In the genomic region with DNA sequence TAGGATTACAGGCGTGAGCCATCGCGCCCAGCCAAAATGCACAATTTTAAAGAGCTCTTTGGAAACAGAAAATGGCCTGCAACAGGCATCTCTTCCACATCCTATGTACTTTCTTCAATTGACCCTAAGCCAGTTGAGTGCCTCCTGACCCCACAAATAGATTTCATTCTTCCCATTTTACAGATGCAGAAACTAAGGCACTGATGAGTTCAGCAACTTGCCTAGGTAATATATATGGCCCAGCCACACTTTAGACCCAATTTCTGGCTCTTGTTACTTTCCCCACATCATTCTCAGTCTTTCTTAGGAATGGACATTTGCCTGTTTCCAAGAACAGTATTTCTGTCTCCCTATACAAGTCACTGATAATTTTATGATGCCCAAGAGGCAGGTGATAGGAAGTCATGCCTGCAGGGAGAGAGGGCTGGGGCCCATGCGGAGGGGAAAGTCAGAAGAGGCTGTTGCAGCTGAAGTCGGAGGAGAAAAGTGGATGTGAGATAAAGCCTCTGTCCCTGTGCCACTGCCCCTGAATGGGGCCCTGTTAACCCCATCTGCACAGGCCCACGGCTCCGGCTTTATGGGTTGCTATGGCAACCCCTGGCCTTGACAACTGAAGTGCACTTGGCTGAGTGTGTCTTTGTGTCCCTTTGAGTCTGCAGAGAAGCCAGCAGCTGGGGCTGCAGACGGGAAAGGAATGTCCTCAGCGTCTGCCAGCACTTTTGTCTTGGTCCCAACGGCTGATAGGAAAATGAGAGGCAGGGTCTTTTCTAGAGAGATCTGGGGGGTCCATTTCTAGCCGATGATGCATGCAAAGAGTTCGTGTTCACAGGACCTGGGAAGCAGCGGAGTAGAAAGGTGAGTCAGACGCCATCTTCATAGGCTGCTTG, we compare ENCODE assay signal across 1 cellular context.
TF ChIP-seq lines count a peak whose summit lies in the region.

No MANE protein-coding gene starts in this region.

TF ChIP-seq in WTC11, 78 proteins besides CTCF, POLR2A, EP300 and RAD21 (continued from another document):
- TF ChIP-seq, protein P1, sequence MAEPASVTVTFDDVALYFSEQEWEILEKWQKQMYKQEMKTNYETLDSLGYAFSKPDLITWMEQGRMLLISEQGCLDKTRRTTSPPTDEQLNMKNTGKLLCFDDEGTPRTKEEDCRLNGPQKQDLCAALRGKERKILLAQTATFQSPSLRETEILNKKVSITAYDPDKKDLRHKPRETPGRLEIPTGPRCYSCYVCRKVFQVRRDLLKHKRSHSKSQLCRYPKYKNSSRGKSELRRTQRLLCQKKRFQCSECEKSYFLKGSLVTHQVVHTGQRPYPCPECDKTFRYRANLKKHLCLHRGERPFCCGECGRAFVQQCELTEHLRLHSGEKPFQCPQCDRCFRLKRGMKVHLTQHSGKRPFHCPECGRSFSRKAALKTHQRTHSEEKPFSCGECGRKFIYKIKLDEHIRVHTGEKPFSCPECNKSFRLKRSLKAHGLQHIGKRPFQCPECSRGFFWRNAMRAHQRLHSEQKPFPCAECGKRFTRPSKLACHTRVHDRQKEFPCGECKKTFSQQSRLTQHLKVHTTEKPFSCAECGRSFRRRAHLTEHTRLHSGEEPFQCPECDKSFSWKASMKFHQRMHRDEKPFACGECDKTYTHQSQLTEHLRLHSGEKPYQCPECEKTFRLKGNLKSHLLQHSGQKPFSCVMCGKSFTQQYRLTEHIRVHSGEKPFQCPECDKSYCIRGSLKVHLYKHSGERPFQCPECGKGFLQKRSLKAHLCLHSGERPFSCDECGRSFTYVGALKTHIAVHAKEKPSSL (CRISPR knock-in tag; conservative IDR thresholded peaks at IDR 0.05): no peak
- TF ChIP-seq NR1H2 (CRISPR knock-in tag; IDR thresholded peaks at IDR 0.05) (no peak), TEAD1 (CRISPR knock-in tag; IDR thresholded peaks at IDR 0.05) (no peak), GTF2I (CRISPR knock-in tag; conservative IDR thresholded peaks at IDR 0.05) (no peak), SOX15 (CRISPR knock-in tag; IDR thresholded peaks at IDR 0.05) (no peak), ESRRA (CRISPR knock-in tag; IDR thresholded peaks at IDR 0.05; ENCODE audit: borderline replicate concordance) (no peak), TEAD4 (CRISPR knock-in tag; IDR thresholded peaks at IDR 0.05) (no peak)
- TF ChIP-seq, protein P2, sequence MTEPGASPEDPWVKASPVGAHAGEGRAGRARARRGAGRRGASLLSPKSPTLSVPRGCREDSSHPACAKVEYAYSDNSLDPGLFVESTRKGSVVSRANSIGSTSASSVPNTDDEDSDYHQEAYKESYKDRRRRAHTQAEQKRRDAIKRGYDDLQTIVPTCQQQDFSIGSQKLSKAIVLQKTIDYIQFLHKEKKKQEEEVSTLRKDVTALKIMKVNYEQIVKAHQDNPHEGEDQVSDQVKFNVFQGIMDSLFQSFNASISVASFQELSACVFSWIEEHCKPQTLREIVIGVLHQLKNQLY (CRISPR knock-in tag; IDR thresholded peaks at IDR 0.05): no peak
- TF ChIP-seq, protein P3, sequence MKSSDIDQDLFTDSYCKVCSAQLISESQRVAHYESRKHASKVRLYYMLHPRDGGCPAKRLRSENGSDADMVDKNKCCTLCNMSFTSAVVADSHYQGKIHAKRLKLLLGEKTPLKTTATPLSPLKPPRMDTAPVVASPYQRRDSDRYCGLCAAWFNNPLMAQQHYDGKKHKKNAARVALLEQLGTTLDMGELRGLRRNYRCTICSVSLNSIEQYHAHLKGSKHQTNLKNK (CRISPR knock-in tag; IDR thresholded peaks at IDR 0.05): no peak
- TF ChIP-seq, protein P4, sequence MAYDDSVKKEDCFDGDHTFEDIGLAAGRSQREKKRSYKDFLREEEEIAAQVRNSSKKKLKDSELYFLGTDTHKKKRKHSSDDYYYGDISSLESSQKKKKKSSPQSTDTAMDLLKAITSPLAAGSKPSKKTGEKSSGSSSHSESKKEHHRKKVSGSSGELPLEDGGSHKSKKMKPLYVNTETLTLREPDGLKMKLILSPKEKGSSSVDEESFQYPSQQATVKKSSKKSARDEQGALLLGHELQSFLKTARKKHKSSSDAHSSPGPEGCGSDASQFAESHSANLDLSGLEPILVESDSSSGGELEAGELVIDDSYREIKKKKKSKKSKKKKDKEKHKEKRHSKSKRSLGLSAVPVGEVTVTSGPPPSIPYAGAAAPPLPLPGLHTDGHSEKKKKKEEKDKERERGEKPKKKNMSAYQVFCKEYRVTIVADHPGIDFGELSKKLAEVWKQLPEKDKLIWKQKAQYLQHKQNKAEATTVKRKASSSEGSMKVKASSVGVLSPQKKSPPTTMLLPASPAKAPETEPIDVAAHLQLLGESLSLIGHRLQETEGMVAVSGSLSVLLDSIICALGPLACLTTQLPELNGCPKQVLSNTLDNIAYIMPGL (CRISPR knock-in tag; IDR thresholded peaks at IDR 0.05): no peak
- TF ChIP-seq, protein P5, sequence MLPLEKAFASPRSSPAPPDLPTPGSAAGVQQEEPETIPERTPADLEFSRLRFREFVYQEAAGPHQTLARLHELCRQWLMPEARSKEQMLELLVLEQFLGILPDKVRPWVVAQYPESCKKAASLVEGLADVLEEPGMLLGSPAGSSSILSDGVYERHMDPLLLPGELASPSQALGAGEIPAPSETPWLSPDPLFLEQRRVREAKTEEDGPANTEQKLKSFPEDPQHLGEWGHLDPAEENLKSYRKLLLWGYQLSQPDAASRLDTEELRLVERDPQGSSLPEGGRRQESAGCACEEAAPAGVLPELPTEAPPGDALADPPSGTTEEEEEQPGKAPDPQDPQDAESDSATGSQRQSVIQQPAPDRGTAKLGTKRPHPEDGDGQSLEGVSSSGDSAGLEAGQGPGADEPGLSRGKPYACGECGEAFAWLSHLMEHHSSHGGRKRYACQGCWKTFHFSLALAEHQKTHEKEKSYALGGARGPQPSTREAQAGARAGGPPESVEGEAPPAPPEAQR (CRISPR knock-in tag; IDR thresholded peaks at IDR 0.05): no peak
- TF ChIP-seq, protein P6, sequence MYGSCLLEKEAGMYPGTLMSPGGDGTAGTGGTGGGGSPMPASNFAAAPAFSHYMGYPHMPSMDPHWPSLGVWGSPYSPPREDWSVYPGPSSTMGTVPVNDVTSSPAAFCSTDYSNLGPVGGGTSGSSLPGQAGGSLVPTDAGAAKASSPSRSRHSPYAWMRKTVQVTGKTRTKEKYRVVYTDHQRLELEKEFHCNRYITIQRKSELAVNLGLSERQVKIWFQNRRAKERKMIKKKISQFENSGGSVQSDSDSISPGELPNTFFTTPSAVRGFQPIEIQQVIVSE (CRISPR knock-in tag; IDR thresholded peaks at IDR 0.05; ENCODE audit: borderline replicate concordance): no peak
TF ChIP-seq in WTC11: peak in this region for 0.
